Comparison of ENCODE assay signal across 1 cellular context in genomic region chr17:61757168-61757567, GRCh38.
TF ChIP-seq lines count a peak whose summit lies in the region.

No MANE protein-coding gene starts in this region.

TF ChIP-seq in IMR-90, 13 proteins besides CTCF, POLR2A, EP300 and RAD21 (continued from another document):
- no peak for TF ChIP-seq USF2 (IDR thresholded peaks at IDR 0.05; ENCODE audit: low read depth, low read length)
- no peak for TF ChIP-seq FOS (IDR thresholded peaks at IDR 0.05; ENCODE audit: low read depth, low read length)
TF ChIP-seq in IMR-90: peak in this region for 1.
